ENCODE assay signal across 19 cellular contexts in the genomic region with DNA sequence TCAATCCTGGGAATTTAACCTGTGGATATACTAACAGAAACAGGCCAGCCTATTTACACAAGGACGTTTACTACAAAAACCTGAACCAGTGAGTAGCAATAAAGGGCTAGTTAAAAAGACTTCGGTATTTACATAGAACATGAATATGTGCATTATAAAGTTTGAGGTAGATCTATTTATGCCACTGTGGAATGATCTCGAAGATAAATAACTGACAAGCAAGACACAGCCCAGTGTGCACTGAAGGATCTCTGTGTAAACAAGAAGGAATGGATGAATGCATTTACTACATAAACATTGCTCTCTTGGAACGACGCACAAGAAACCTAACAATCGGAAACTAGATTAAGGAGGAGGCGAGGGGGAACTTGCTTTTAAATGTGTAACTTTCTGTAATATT.
"Had no signal": no experiment of that assay in that cellular context is flagged by ENCODE, and none has a peak within 500 bp of the region (broad histone marks: within the 10 kb centered on the region; RNA-seq: fewer than 3 reads in every experiment).

No MANE protein-coding gene starts in this region.

- H3K27me3 ChIP-seq: adrenal gland had no signal

- DNase-seq: activated CD4-positive, alpha-beta memory T cell treated with anti-CD3 and anti-CD28 coated beads, Interleukin-2, amount 10 ng/mL, durations not matched to agents 7 days and 5 days; activated CD4-positive, alpha-beta T cell treated with anti-CD3 and anti-CD28 coated beads for 36 hours; activated CD4-positive, alpha-beta T cell treated with anti-CD3 and anti-CD28 coated beads, Interleukin-2, amount 50 U/mL, for 1 hour; activated CD8-positive, alpha-beta memory T cell treated with anti-CD3 and anti-CD28 coated beads, Interleukin-2, amount 50 U/mL, for 4 hours; activated gamma-delta T cell treated with Interleukin-2 at 50 U/mL for 16 hours; activated naive CD4-positive, alpha-beta T cell treated with anti-CD3 and anti-CD28 coated beads, Interleukin-2, amount 10 ng/mL, durations not matched to agents 7 days and 5 days; activated naive CD8-positive, alpha-beta T cell treated with anti-CD3 and anti-CD28 coated beads, Interleukin-2, amount 10 ng/mL, durations not matched to agents 7 days and 5 days; activated T-cell treated with anti-CD3 and anti-CD28 coated beads, Interleukin-2, amount 50 U/mL, for 72 hours; adrenal gland; anterior cingulate cortex; cerebellar nuclear complex; MM.1S; NCI-H1105 treated with DMSO at 0.1 percent for 48 hours; NCI-H146; NCI-H187 treated with DMSO at 0.1 percent for 48 hours; NCI-H345; NCI-H510A; SHP77; T1000 had no signal

- H3K4me1 ChIP-seq: adrenal gland had no signal

- H3K27ac ChIP-seq: adrenal gland had no signal

- ATAC-seq: activated CD4-positive, alpha-beta T cell treated with anti-CD3 and anti-CD28 coated beads for 36 hours; activated T-cell treated with anti-CD3 and anti-CD28 coated beads, Interleukin-2, amount 50 U/mL, for 72 hours had no signal

- H3K4me3 ChIP-seq: adrenal gland had no signal

- H3K36me3 ChIP-seq: adrenal gland had no signal

- H3K9me3 ChIP-seq: adrenal gland had no signal
